Comparison of ENCODE assay signal across 10 cellular contexts in the genomic region with DNA sequence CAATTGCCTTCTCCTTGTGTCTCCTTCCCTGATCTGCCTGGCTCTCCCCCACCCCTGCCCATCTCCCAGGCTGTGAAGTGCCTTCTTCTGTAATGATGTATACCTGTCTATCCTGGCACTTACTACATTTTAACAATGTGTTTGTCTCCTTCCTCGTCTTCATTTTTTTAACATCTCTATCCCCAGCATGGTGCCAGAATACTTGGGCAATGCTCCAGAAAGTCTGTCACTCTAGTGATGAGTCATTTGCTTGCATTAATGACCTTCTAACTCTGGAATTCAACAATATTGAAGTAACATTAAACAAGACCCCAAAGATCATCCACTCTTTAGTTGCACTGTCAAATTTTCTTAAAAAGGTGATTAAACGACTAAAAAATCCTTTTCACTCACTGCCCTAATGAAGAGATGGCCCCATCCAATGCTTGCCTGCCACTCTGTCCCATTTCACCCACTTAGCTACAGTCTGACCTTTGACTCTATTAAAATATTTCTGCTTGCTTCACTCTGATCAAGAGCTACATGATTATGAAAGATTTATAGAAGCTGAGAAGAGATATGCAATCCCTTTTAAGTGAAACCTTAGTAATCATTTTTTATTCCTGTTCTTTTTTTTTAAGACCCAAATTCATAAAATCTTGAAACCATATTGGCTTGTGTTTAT. TPM values are rescaled to one million over a fixed set of nuclear protein-coding genes. Genes with fewer than 3 reads are reported as not detected.
A peak's percentile ranks its signal among the peaks of the same experiment; 100 is the strongest.
DNase-seq lines count a peak whose midpoint lies in the region; ATAC-seq, FAIRE-seq and TF ChIP-seq lines count a peak whose summit lies in the region.
"Had no signal": no experiment of that assay in that cellular context is flagged by ENCODE, and none has a peak within 500 bp of the region (broad histone marks: within the 10 kb centered on the region; RNA-seq: fewer than 3 reads in every experiment).

No MANE protein-coding gene starts in this region.

- H3K27me3 Mint-ChIP-seq in osteocyte (ENCODE audit: unreplicated experiment): no peaks in the 10 kb centered on the region
- H3K27me3 Mint-ChIP-seq in activated CD4-positive, alpha-beta T cell treated with anti-CD3 and anti-CD28 coated beads for 36 hours: peaks cover 15% of the 10 kb centered on the region

- intact Hi-C loops in activated CD4-positive, alpha-beta T cell treated with anti-CD3 and anti-CD28 coated beads for 36 hours (cut with DNase I, micrococcal nuclease): no loop called here

- no peaks in the 10 kb centered on the region for H3K27me3 ChIP-seq in HAP-1 (ENCODE audit: low read depth)

- DNase-seq in H54 (ENCODE audit: insufficient read length, low spot score) (peak; percentile 28), NCI-H69 (lab: John Stamatoyannopoulos, UW) (peak; percentile 68), osteocyte (ENCODE audit: extremely low spot score, unreplicated experiment) (no peak), cerebellar nuclear complex (lab: John Stamatoyannopoulos, UW) (no peak), GM13977 (ENCODE audit: low spot score) (no peak), HAP-1 (ENCODE audit: low spot score in 2 of 2) (no peak)
- no peak for DNase-seq in activated CD4-positive, alpha-beta T cell treated with anti-CD3 and anti-CD28 coated beads for 36 hours
- DNase-seq: activated CD4-positive, alpha-beta memory T cell treated with anti-CD3 and anti-CD28 coated beads for 36 hours; NCI-H2081 had no signal

- H3K4me3 Mint-ChIP-seq in osteocyte (ENCODE audit: unreplicated experiment): no peak overlapping the region
- H3K4me3 Mint-ChIP-seq in activated CD4-positive, alpha-beta T cell treated with anti-CD3 and anti-CD28 coated beads for 36 hours: no peak overlapping the region
- H3K4me3 Mint-ChIP-seq: activated CD4-positive, alpha-beta memory T cell treated with anti-CD3 and anti-CD28 coated beads for 36 hours had no signal

- no peak for TF ChIP-seq POLR2A in H54 (IDR thresholded peaks at IDR 0.05; ENCODE audit: low read depth, low read length)

- in situ Hi-C loops in GM13977 (cut with MboI; ENCODE audit: low pct_unique_long_range_greater_than_20kb, low sequenced_read_pairs, unreplicated experiment): no loop called here
- in situ Hi-C loops in HAP-1 (cut with MboI; ENCODE audit: low sequenced_read_pairs): loop anchor here (25.0 kb wide), 1 partner anchor 511 kb away; no protein-coding TSS in a partner anchor

- no peaks in the 10 kb centered on the region for H3K9me3 ChIP-seq in HAP-1

- POLR2A ChIA-PET in activated CD4-positive, alpha-beta T cell treated with anti-CD3 and anti-CD28 coated beads for 36 hours (lab: Charles Lee): no interaction called here

- ATAC-seq in esophagus mucosa: peak; percentile 22
- ATAC-seq in activated CD4-positive, alpha-beta T cell treated with anti-CD3 and anti-CD28 coated beads for 36 hours: no peak

- peaks cover 22% of the 10 kb centered on the region for H3K4me1 Mint-ChIP-seq in osteocyte (ENCODE audit: unreplicated experiment)
- no peaks in the 10 kb centered on the region for H3K4me1 Mint-ChIP-seq in activated CD4-positive, alpha-beta T cell treated with anti-CD3 and anti-CD28 coated beads for 36 hours

- TF ChIP-seq CTCF in osteocyte (IDR thresholded peaks at IDR 0.05): no peak
- no peak for TF ChIP-seq CTCF in GM13977 (IDR thresholded peaks at IDR 0.05; ENCODE audit: extremely low read depth, insufficient read depth, missing control alignments)

- CTCF ChIA-PET in activated CD4-positive, alpha-beta T cell treated with anti-CD3 and anti-CD28 coated beads for 36 hours (lab: Charles Lee): interaction anchor here (0.7 to 1.7 kb wide), 6 partner anchors 10 to 180 kb away, joined by 3 to 6 read pairs (median 4); no protein-coding TSS in a partner anchor

- no peaks in the 10 kb centered on the region for H3K9me3 Mint-ChIP-seq in osteocyte (ENCODE audit: unreplicated experiment)
- no peaks in the 10 kb centered on the region for H3K9me3 Mint-ChIP-seq in activated CD4-positive, alpha-beta T cell treated with anti-CD3 and anti-CD28 coated beads for 36 hours (ENCODE audit: low read depth)
- H3K9me3 Mint-ChIP-seq: activated CD4-positive, alpha-beta memory T cell treated with anti-CD3 and anti-CD28 coated beads for 36 hours had no signal

- H3K4me3 ChIP-seq in HAP-1: no peak overlapping the region

- peak overlapping the region; percentile 84 for H3K27ac Mint-ChIP-seq in osteocyte (ENCODE audit: unreplicated experiment)
- no peak overlapping the region for H3K27ac Mint-ChIP-seq in activated CD4-positive, alpha-beta T cell treated with anti-CD3 and anti-CD28 coated beads for 36 hours
- H3K27ac Mint-ChIP-seq: activated CD4-positive, alpha-beta memory T cell treated with anti-CD3 and anti-CD28 coated beads for 36 hours had no signal

- no peaks in the 10 kb centered on the region for H3K36me3 Mint-ChIP-seq in osteocyte (ENCODE audit: unreplicated experiment)
- no peaks in the 10 kb centered on the region for H3K36me3 Mint-ChIP-seq in activated CD4-positive, alpha-beta T cell treated with anti-CD3 and anti-CD28 coated beads for 36 hours (ENCODE audit: low read depth)
- H3K36me3 Mint-ChIP-seq: activated CD4-positive, alpha-beta memory T cell treated with anti-CD3 and anti-CD28 coated beads for 36 hours had no signal

- H3K36me3 ChIP-seq in HAP-1 (replicated peaks): no peaks in the 10 kb centered on the region

- H3K4me1 ChIP-seq in HAP-1: no peaks in the 10 kb centered on the region

- peak; percentile 64 for FAIRE-seq in H54 (lab: Jason Lieb, UNC)

RNA-seq across cellular contexts. Expression of a gene that starts 7.7 kb away (rescaled TPM):
- total RNA-seq in esophagus mucosa (0.68 TPM), osteocyte (0.40 and 0.42 TPM in 2 replicates)
- under 1 TPM; 0.18 to 0.23 TPM for total RNA-seq in activated CD4-positive, alpha-beta T cell treated with anti-CD3 and anti-CD28 coated beads for 36 hours

Comparison
In these comparisons a context has a peak if more than half of its experiments do, and no peak if none do; other contexts are left out.
1. DNase-seq: peak in H54 (single experiment) and NCI-H69 (single experiment); none in osteocyte (single experiment), cerebellar nuclear complex (0 of 2), activated CD4-positive, alpha-beta T cell treated with anti-CD3 and anti-CD28 coated beads for 36 hours (single experiment), GM13977 (single experiment) and HAP-1 (0 of 2).